ENCODE assay signal across 14 cellular contexts in genomic region chr12:123483602-123484273, GRCh38. TPM values are rescaled to one million over a fixed set of nuclear protein-coding genes. Genes with fewer than 3 reads are reported as not detected.
DNase-seq lines count a peak whose midpoint lies in the region; ATAC-seq and TF ChIP-seq lines count a peak whose summit lies in the region.
"Had no signal": no experiment of that assay in that cellular context is flagged by ENCODE, and none has a peak within 500 bp of the region (broad histone marks: within the 10 kb centered on the region; RNA-seq: fewer than 3 reads in every experiment).

No MANE protein-coding gene starts in this region.

- H3K9me3 ChIP-seq in CD8-positive, alpha-beta T cell (ENCODE audit: low read length), result no peaks in the 10 kb centered on the region
- H3K9me3 ChIP-seq: adrenal gland had no signal

- no peak for TF ChIP-seq CTCF in CD8-positive, alpha-beta T cell (IDR thresholded peaks at IDR 0.05)
- TF ChIP-seq CTCF in osteocyte (IDR thresholded peaks at IDR 0.05) (no peak), foreskin keratinocyte (conservative IDR thresholded peaks at IDR 0.05) (no peak)

- CTCF ChIA-PET in CD8-positive, alpha-beta T cell (lab: Charles Lee), result no interaction called here

- no peak overlapping the region for H3K4me3 ChIP-seq in CD8-positive, alpha-beta T cell (ENCODE audit: low read depth, low read length)
- H3K4me3 ChIP-seq: adrenal gland had no signal

- intact Hi-C loops in CD8-positive, alpha-beta T cell (cut with DNase I, micrococcal nuclease), result no loop called here

- DNase-seq in CD8-positive, alpha-beta T cell, result peak in 2 of 7 experiments; percentile 12 to 53
- no peak for DNase-seq in activated naive CD8-positive, alpha-beta T cell treated with anti-CD3 and anti-CD28 coated beads, Interleukin-2, amount 10 ng/mL, durations not matched to agents 7 days and 5 days
- DNase-seq in osteocyte (ENCODE audit: extremely low spot score, unreplicated experiment) (no peak), foreskin keratinocyte (no peak), ACHN (no peak)
- DNase-seq: adrenal gland, cerebellar nuclear complex, COR-L47, GDM1, NCI-H1930, NCI-H69 had no signal

- no peaks in the 10 kb centered on the region for H3K27me3 ChIP-seq in CD8-positive, alpha-beta T cell (ENCODE audit: insufficient read depth, low read length)
- no peaks in the 10 kb centered on the region for H3K27me3 ChIP-seq in foreskin keratinocyte
- H3K27me3 ChIP-seq: adrenal gland had no signal

- no peaks in the 10 kb centered on the region for H3K9me3 Mint-ChIP-seq in CD8-positive, alpha-beta T cell
- H3K9me3 Mint-ChIP-seq in activated naive CD8-positive, alpha-beta T cell treated with anti-CD3 and anti-CD28 coated beads, Interleukin-2, amount 10 ng/mL, durations not matched to agents 7 days and 5 days, result no peaks in the 10 kb centered on the region
- no peaks in the 10 kb centered on the region for H3K9me3 Mint-ChIP-seq in osteocyte (ENCODE audit: unreplicated experiment)
- H3K9me3 Mint-ChIP-seq: nephron had no signal

- no peaks in the 10 kb centered on the region for H3K27me3 Mint-ChIP-seq in CD8-positive, alpha-beta T cell (ENCODE audit: low read depth)
- H3K27me3 Mint-ChIP-seq in activated naive CD8-positive, alpha-beta T cell treated with anti-CD3 and anti-CD28 coated beads, Interleukin-2, amount 10 ng/mL, durations not matched to agents 7 days and 5 days, result no peaks in the 10 kb centered on the region
- H3K27me3 Mint-ChIP-seq in osteocyte (ENCODE audit: unreplicated experiment), result no peaks in the 10 kb centered on the region

- POLR2A ChIA-PET in CD8-positive, alpha-beta T cell (lab: Charles Lee), result interaction anchor here (0.6 to 1.8 kb wide), 2 partner anchors 25 to 26 kb away, joined by 3 to 5 read pairs; partner anchors contain the start of gene SNRNP35
- POLR2A ChIA-PET in activated naive CD8-positive, alpha-beta T cell treated with anti-CD3 and anti-CD28 coated beads, Interleukin-2, amount 10 ng/mL, durations not matched to agents 7 days and 5 days (lab: Charles Lee), result interaction anchor here (0.9 to 1.5 kb wide), 2 partner anchors 9 to 118 kb away, joined by 4 read pairs; partner anchors contain the start of gene DDX55

- ATAC-seq in CD8-positive, alpha-beta T cell, result peak; percentile 52
- ATAC-seq in HG03354 (IDR thresholded peaks at IDR 0.05; ENCODE audit: poor library complexity, severe bottlenecking, unreplicated experiment) (peak; percentile 63), HG03097 (IDR thresholded peaks at IDR 0.05; ENCODE audit: low FRiP score, unreplicated experiment) (no peak), foreskin keratinocyte (no peak)
- peak; percentile 46 for ATAC-seq in activated naive CD8-positive, alpha-beta T cell treated with anti-CD3 and anti-CD28 coated beads, Interleukin-2, amount 10 ng/mL, durations not matched to agents 7 days and 5 days (ENCODE audit: low read depth)

- H3K36me3 Mint-ChIP-seq in CD8-positive, alpha-beta T cell, result no peaks in the 10 kb centered on the region
- peaks cover 1% of the 10 kb centered on the region for H3K36me3 Mint-ChIP-seq in activated naive CD8-positive, alpha-beta T cell treated with anti-CD3 and anti-CD28 coated beads, Interleukin-2, amount 10 ng/mL, durations not matched to agents 7 days and 5 days
- peaks cover 22% of the 10 kb centered on the region for H3K36me3 Mint-ChIP-seq in osteocyte (ENCODE audit: unreplicated experiment)

- peak overlapping the region; percentile 60 for H3K27ac Mint-ChIP-seq in CD8-positive, alpha-beta T cell
- peak overlapping the region; percentile 40 for H3K27ac Mint-ChIP-seq in activated naive CD8-positive, alpha-beta T cell treated with anti-CD3 and anti-CD28 coated beads, Interleukin-2, amount 10 ng/mL, durations not matched to agents 7 days and 5 days
- peak overlapping the region; percentile 4 for H3K27ac Mint-ChIP-seq in osteocyte (ENCODE audit: unreplicated experiment)
- H3K27ac Mint-ChIP-seq: nephron had no signal

- H3K27ac ChIP-seq in CD8-positive, alpha-beta T cell (ENCODE audit: low read depth, low read length), result no peak overlapping the region
- H3K27ac ChIP-seq in foreskin keratinocyte, result no peak overlapping the region
- H3K27ac ChIP-seq: adrenal gland had no signal

- peak overlapping the region; percentile 51 for H3K4me3 Mint-ChIP-seq in CD8-positive, alpha-beta T cell
- H3K4me3 Mint-ChIP-seq in activated naive CD8-positive, alpha-beta T cell treated with anti-CD3 and anti-CD28 coated beads, Interleukin-2, amount 10 ng/mL, durations not matched to agents 7 days and 5 days, result peak overlapping the region; percentile 45
- H3K4me3 Mint-ChIP-seq in osteocyte (ENCODE audit: unreplicated experiment), result no peak overlapping the region
- H3K4me3 Mint-ChIP-seq: nephron had no signal

- H3K36me3 ChIP-seq in CD8-positive, alpha-beta T cell (ENCODE audit: insufficient read depth, low read length), result no peaks in the 10 kb centered on the region
- H3K36me3 ChIP-seq: adrenal gland had no signal

- H3K4me1 Mint-ChIP-seq in CD8-positive, alpha-beta T cell (ENCODE audit: low read depth), result peaks cover 26% of the 10 kb centered on the region
- H3K4me1 Mint-ChIP-seq in activated naive CD8-positive, alpha-beta T cell treated with anti-CD3 and anti-CD28 coated beads, Interleukin-2, amount 10 ng/mL, durations not matched to agents 7 days and 5 days, result peaks cover 20% of the 10 kb centered on the region
- peaks cover 13% of the 10 kb centered on the region for H3K4me1 Mint-ChIP-seq in osteocyte (ENCODE audit: unreplicated experiment)

- in situ Hi-C loops in ACHN (cut with HindIII; ENCODE audit: low pct_ligation_motif_present, low pct_unique_long_range_greater_than_20kb, low sequenced_read_pairs), result no loop called here

- H3K4me1 ChIP-seq in CD8-positive, alpha-beta T cell (ENCODE audit: insufficient read depth, low read length), result peaks cover 18% of the 10 kb centered on the region
- H3K4me1 ChIP-seq in foreskin keratinocyte, result no peaks in the 10 kb centered on the region

RNA-seq across cellular contexts. Expression of gene SNRNP35, which starts 25.8 kb away (rescaled TPM):
- total RNA-seq in CD8-positive, alpha-beta T cell, result 10 to 100 TPM; 24.9 to 27.4 TPM
- total RNA-seq in activated naive CD8-positive, alpha-beta T cell treated with anti-CD3 and anti-CD28 coated beads, Interleukin-2, amount 10 ng/mL, durations not matched to agents 7 days and 5 days, result 10 to 100 TPM; 32.3 to 33.9 TPM
- total RNA-seq in osteocyte (19.4 and 21.6 TPM in 2 replicates), foreskin keratinocyte (17.7 and 21.7 TPM in 2 replicates)
- 30.8 and 31.6 TPM in 2 replicates for polyA plus RNA-seq in foreskin keratinocyte

RNA-seq across cellular contexts. Expression of gene RILPL2, which starts 47.3 kb away (rescaled TPM):
- total RNA-seq in CD8-positive, alpha-beta T cell, result 1 to 10 TPM; 3.4 to 3.6 TPM
- 1 to 10 TPM; 5.3 to 5.5 TPM for total RNA-seq in activated naive CD8-positive, alpha-beta T cell treated with anti-CD3 and anti-CD28 coated beads, Interleukin-2, amount 10 ng/mL, durations not matched to agents 7 days and 5 days
- 4.1 and 4.4 TPM in 2 replicates for total RNA-seq in osteocyte
- 3.9 and 4.1 TPM in 2 replicates for total RNA-seq in foreskin keratinocyte
- polyA plus RNA-seq in foreskin keratinocyte, result 3.9 and 4.4 TPM in 2 replicates

RNA-seq across cellular contexts. Expression of gene RILPL1, which starts 49.8 kb away (rescaled TPM):
- 1 to 10 TPM; 3.1 to 3.4 TPM for total RNA-seq in CD8-positive, alpha-beta T cell
- 1 to 10 TPM; 2.2 to 2.9 TPM for total RNA-seq in activated naive CD8-positive, alpha-beta T cell treated with anti-CD3 and anti-CD28 coated beads, Interleukin-2, amount 10 ng/mL, durations not matched to agents 7 days and 5 days
- total RNA-seq in osteocyte (34.2 and 35.1 TPM in 2 replicates), foreskin keratinocyte (20.5 and 21.3 TPM in 2 replicates)
- polyA plus RNA-seq in foreskin keratinocyte, result 21.6 and 23.4 TPM in 2 replicates

Comparison
In these comparisons a context has a peak if more than half of its experiments do, and no peak if none do; other contexts are left out.
1. ATAC-seq: peak in CD8-positive, alpha-beta T cell (single experiment), HG03354 (single experiment) and activated naive CD8-positive, alpha-beta T cell treated with anti-CD3 and anti-CD28 coated beads, Interleukin-2, amount 10 ng/mL, durations not matched to agents 7 days and 5 days (single experiment); none in HG03097 (single experiment) and foreskin keratinocyte (single experiment).
2. H3K27ac Mint-ChIP-seq: peak in every context shown above with its lines; median percentile 60 in CD8-positive, alpha-beta T cell; 40 in activated naive CD8-positive, alpha-beta T cell treated with anti-CD3 and anti-CD28 coated beads, Interleukin-2, amount 10 ng/mL, durations not matched to agents 7 days and 5 days; 4 in osteocyte.